4 cellular contexts compared by ENCODE assay signal in genomic region chr10:47910486-47910885, GRCh38. TPM values are rescaled to one million over a fixed set of nuclear protein-coding genes. Genes with fewer than 3 reads are reported as not detected.
"Had no signal": no experiment of that assay in that cellular context is flagged by ENCODE, and none has a peak within 500 bp of the region (broad histone marks: within the 10 kb centered on the region; RNA-seq: fewer than 3 reads in every experiment).

No MANE protein-coding gene starts in this region.

RNA-seq across cellular contexts. Expression of gene NPY4R2, which starts 8.0 kb away (rescaled TPM):
- total RNA-seq: GM23338, H1, HT-29, K562 had no signal
